19 cellular contexts compared by ENCODE assay signal in genomic region chr7:36545291-36545690, GRCh38.
A peak's percentile ranks its signal among the peaks of the same experiment; 100 is the strongest.
DNase-seq lines count a peak whose midpoint lies in the region; ATAC-seq and TF ChIP-seq lines count a peak whose summit lies in the region.
"Had no signal": no experiment of that assay in that cellular context is flagged by ENCODE, and none has a peak within 500 bp of the region (broad histone marks: within the 10 kb centered on the region; RNA-seq: fewer than 3 reads in every experiment).

No MANE protein-coding gene starts in this region.

- in situ Hi-C loops in G401 (cut with HindIII; ENCODE audit: low sequenced_read_pairs), result no loop called here

- no peak overlapping the region for H3K27ac Mint-ChIP-seq in osteocyte (ENCODE audit: unreplicated experiment)

- peaks cover 4% of the 10 kb centered on the region for H3K27me3 Mint-ChIP-seq in osteocyte (ENCODE audit: unreplicated experiment)

- peak; percentile 66 for DNase-seq in NCI-H2171 treated with DMSO at 0.1 percent for 48 hours (lab: John Stamatoyannopoulos, UW)
- DNase-seq in NCI-H2171 (lab: John Stamatoyannopoulos, UW), result no peak
- peak; percentile 84 for DNase-seq in G401 (ENCODE audit: low spot score)
- peak; percentile 79 for DNase-seq in cerebellar cortex (ENCODE audit: low spot score)
- DNase-seq in osteocyte (ENCODE audit: extremely low spot score, unreplicated experiment), result peak; percentile 17
- DNase-seq in stimulated activated naive CD4-positive, alpha-beta T cell treated with Interleukin-2 at 50 U/mL for 16 hours (lab: John Stamatoyannopoulos, UW), result no peak
- DNase-seq: Calu3; Kasumi-1; MV-4-11; NCI-H1105; NCI-H1436 treated with DMSO at 0.1 percent for 48 hours; NCI-H2081; NCI-H345; NCI-H526 treated with DMSO at 0.1 percent for 48 hours; NK-92 treated with Interleukin-12 subunit alpha and Interleukin-12 subunit beta, amount 100 ng/mL, for 24 hours; PC-9; Right ventricle myocardium superior had no signal

- no peaks in the 10 kb centered on the region for H3K9me3 Mint-ChIP-seq in osteocyte (ENCODE audit: unreplicated experiment)

- H3K4me1 Mint-ChIP-seq in osteocyte (ENCODE audit: unreplicated experiment), result no peaks in the 10 kb centered on the region

- TF ChIP-seq CTCF in osteocyte (IDR thresholded peaks at IDR 0.05), result no peak

- ATAC-seq in GM18519 (IDR thresholded peaks at IDR 0.05; ENCODE audit: low FRiP score, unreplicated experiment), result no peak
- ATAC-seq: K562 had no signal

- no peak overlapping the region for H3K4me3 Mint-ChIP-seq in osteocyte (ENCODE audit: unreplicated experiment)

- H3K36me3 Mint-ChIP-seq in osteocyte (ENCODE audit: unreplicated experiment), result no peaks in the 10 kb centered on the region

Comparison
In these comparisons a context has a peak if more than half of its experiments do, and no peak if none do; other contexts are left out.
1. DNase-seq: peak in NCI-H2171 treated with DMSO at 0.1 percent for 48 hours (single experiment), G401 (single experiment), cerebellar cortex (single experiment) and osteocyte (single experiment); none in NCI-H2171 (single experiment) and stimulated activated naive CD4-positive, alpha-beta T cell treated with Interleukin-2 at 50 U/mL for 16 hours (single experiment).